ENCODE assay signal across 19 cellular contexts in the genomic region with DNA sequence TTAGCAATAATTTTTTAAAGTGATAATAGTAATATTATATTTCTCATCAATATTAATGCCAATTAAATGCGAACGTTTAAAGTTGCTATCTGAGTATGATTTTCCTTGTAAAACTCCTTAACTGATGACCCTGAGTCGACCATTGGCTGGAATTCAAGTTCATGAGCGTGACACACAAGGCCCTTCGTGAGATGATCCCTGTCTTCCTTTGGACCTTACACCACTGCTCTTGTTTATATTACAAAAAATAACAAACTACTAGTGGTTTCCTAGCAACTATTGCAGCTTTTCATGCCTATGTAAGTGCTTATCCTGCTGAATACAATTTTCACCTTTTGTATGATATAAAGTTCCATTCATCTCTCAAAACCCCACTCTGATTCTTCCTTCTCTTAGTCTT.
A peak's percentile ranks its signal among the peaks of the same experiment; 100 is the strongest.
DNase-seq lines count a peak whose midpoint lies in the region; TF ChIP-seq lines count a peak whose summit lies in the region.
"Had no signal": no experiment of that assay in that cellular context is flagged by ENCODE, and none has a peak within 500 bp of the region (broad histone marks: within the 10 kb centered on the region; RNA-seq: fewer than 3 reads in every experiment).

No MANE protein-coding gene starts in this region.

- TF ChIP-seq POLR2A in esophagus muscularis mucosa (IDR thresholded peaks at IDR 0.05; ENCODE audit: low read depth), result no peak

- H2AFZ ChIP-seq in mesenchymal stem cell (ENCODE audit: low read depth, low read length), result no peak overlapping the region

- H3K4me2 ChIP-seq in mesenchymal stem cell (ENCODE audit: low read length, poor library complexity, severe bottlenecking), result no peak overlapping the region

- H3K27ac ChIP-seq in mesenchymal stem cell (ENCODE audit: low read length, poor library complexity, severe bottlenecking) (no peak overlapping the region), esophagus muscularis mucosa (replicated peaks in 1 of 4) (no peak overlapping the region)
- H3K27ac ChIP-seq: epithelial cell of prostate had no signal

- intact Hi-C loops in esophagus muscularis mucosa (cut with DNase I), result no loop called here

- no peak overlapping the region for H4K91ac ChIP-seq in mesenchymal stem cell (ENCODE audit: low read length)

- 34% methylated on average over 5 of the region's 5 CpGs for WGBS in mesenchymal stem cell
- 21% methylated on average over 5 of the region's 5 CpGs for WGBS in esophagus muscularis mucosa

- no peak overlapping the region for H2BK5ac ChIP-seq in mesenchymal stem cell (ENCODE audit: low read depth, low read length, poor library complexity, severe bottlenecking)

- H3K14ac ChIP-seq in mesenchymal stem cell (ENCODE audit: low read length in 2 of 2), result no peak overlapping the region

- no peak for TF ChIP-seq EP300 in esophagus muscularis mucosa (IDR thresholded peaks at IDR 0.05)

- H2BK12ac ChIP-seq in mesenchymal stem cell (ENCODE audit: low read length in 2 of 2), result no peak overlapping the region

- no peak overlapping the region for H3K9ac ChIP-seq in mesenchymal stem cell (ENCODE audit: low read length)

- no peak overlapping the region for H2BK120ac ChIP-seq in mesenchymal stem cell (ENCODE audit: low read depth, low read length)

- H4K8ac ChIP-seq in mesenchymal stem cell (ENCODE audit: low read length), result no peak overlapping the region

- no peak overlapping the region for H3K23ac ChIP-seq in mesenchymal stem cell (ENCODE audit: low read length in 2 of 2)

- no peak overlapping the region for H2AK5ac ChIP-seq in mesenchymal stem cell (ENCODE audit: low read length, severe bottlenecking)

- H3K27me3 ChIP-seq in mesenchymal stem cell (ENCODE audit: control insufficient read depth in 1 of 2, insufficient read depth in 1 of 2, low read length in 2 of 2) (no peaks in the 10 kb centered on the region), esophagus muscularis mucosa (no peaks in the 10 kb centered on the region)

- H3K36me3 ChIP-seq in mesenchymal stem cell (ENCODE audit: control insufficient read depth in 1 of 2, insufficient read depth in 2 of 2, low read depth in 1 of 2, low read length in 2 of 2) (no peaks in the 10 kb centered on the region), esophagus muscularis mucosa (no peaks in the 10 kb centered on the region)

- TF ChIP-seq CTCF in choroid plexus epithelial cell (conservative IDR thresholded peaks at IDR 0.05; ENCODE audit: low read depth, low read length) (no peak), esophagus muscularis mucosa (IDR thresholded peaks at IDR 0.05) (no peak)

- DNase-seq in DMS53 (lab: John Stamatoyannopoulos, UW) (peak; percentile 85), M059J (ENCODE audit: low read depth) (peak; percentile 97), choroid plexus epithelial cell (ENCODE audit: low read depth) (peak; percentile 80), mesenchymal stem cell (peak; percentile 97), esophagus muscularis mucosa (ENCODE audit: extremely low spot score) (no peak), NCI-H146 (lab: John Stamatoyannopoulos, UW) (no peak), NCI-H1092 (lab: John Stamatoyannopoulos, UW) (no peak)
- DNase-seq in activated CD8-positive, alpha-beta memory T cell treated with anti-CD3 and anti-CD28 coated beads, Interleukin-2, amount 50 U/mL, for 4 hours, result no peak
- DNase-seq: activated naive CD4-positive, alpha-beta T cell treated with Interleukin-2 at 50 U/mL for 16 hours; activated T-cell treated with anti-CD3 and anti-CD28 coated beads for 4 hours; DMS153; head of caudate nucleus; midbrain; NCI-H187; NCI-H446; right cardiac atrium; stimulated activated CD4-positive, alpha-beta T cell treated with anti-CD3 and anti-CD28 coated beads, Interleukin-1b, Interleukin-23, amount 100 ng/mL, for 48 hours; SW 1271 had no signal

- H2BK15ac ChIP-seq in mesenchymal stem cell (ENCODE audit: low read depth, poor library complexity, severe bottlenecking), result no peak overlapping the region

- H3K4me3 ChIP-seq in choroid plexus epithelial cell (ENCODE audit: low read depth, low read length) (no peak overlapping the region), mesenchymal stem cell (ENCODE audit: insufficient read depth in 1 of 2, low read depth in 1 of 2, low read length in 2 of 2) (no peak overlapping the region), esophagus muscularis mucosa (no peak overlapping the region)

- no peaks in the 10 kb centered on the region for H3K79me1 ChIP-seq in mesenchymal stem cell (replicated peaks; ENCODE audit: low read length, poor library complexity, severe bottlenecking)

- no peaks in the 10 kb centered on the region for H3K4me1 ChIP-seq in mesenchymal stem cell (ENCODE audit: control insufficient read depth, insufficient read depth, low read depth, low read length)
- peaks cover 0 to 5% (median 0%) of the 10 kb centered on the region in 4 donors for H3K4me1 ChIP-seq in esophagus muscularis mucosa

- H3K18ac ChIP-seq in mesenchymal stem cell (ENCODE audit: low read depth in 1 of 2, low read length in 2 of 2), result no peak overlapping the region

- H3K9me3 ChIP-seq in mesenchymal stem cell (ENCODE audit: control insufficient read depth, low read length) (no peaks in the 10 kb centered on the region), esophagus muscularis mucosa (no peaks in the 10 kb centered on the region)

- no peak overlapping the region for H3K4ac ChIP-seq in mesenchymal stem cell (ENCODE audit: low read depth in 1 of 2, low read length in 2 of 2)

Comparison
In these comparisons a context has a peak if more than half of its experiments do, and no peak if none do; other contexts are left out.
1. DNase-seq: peak in DMS53 (single experiment), M059J (single experiment), choroid plexus epithelial cell (single experiment) and mesenchymal stem cell (single experiment); none in activated CD8-positive, alpha-beta memory T cell treated with anti-CD3 and anti-CD28 coated beads, Interleukin-2, amount 50 U/mL, for 4 hours (single experiment), esophagus muscularis mucosa (single experiment), NCI-H146 (single experiment) and NCI-H1092 (single experiment).